Comparison of ENCODE assay signal across 8 cellular contexts in the genomic region with DNA sequence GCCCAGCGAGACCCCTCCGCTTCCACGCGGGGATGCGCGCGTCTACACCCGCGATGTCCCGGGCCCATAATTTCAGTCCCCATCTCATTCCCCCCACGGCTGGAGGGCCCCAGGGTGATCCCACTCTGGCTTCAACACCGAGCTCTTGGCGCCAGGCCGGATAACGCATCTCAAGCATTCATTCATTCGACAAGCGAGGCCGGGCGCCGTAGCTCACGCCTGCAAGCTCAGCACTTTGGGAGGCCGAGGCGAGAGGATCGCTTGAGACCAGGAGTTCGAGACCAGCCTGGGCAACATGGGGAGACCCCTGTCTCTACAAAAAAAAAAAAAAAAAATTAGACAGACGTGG. TPM values are rescaled to one million over a fixed set of nuclear protein-coding genes. Genes with fewer than 3 reads are reported as not detected.
A peak's percentile ranks its signal among the peaks of the same experiment; 100 is the strongest.
DNase-seq lines count a peak whose midpoint lies in the region; ATAC-seq and TF ChIP-seq lines count a peak whose summit lies in the region.

No MANE protein-coding gene starts in this region.

- H3K9me2 ChIP-seq in DOHH2 (replicated peaks; ENCODE audit: control insufficient read depth, low read length) = no peaks in the 10 kb centered on the region

- H3K4me2 ChIP-seq in DOHH2 (ENCODE audit: low read length) (peak overlapping the region; percentile 94), parathyroid adenoma (ENCODE audit: low read length) (peak overlapping the region; percentile 96)

- TF ChIP-seq CTCF in DOHH2 (IDR thresholded peaks at IDR 0.05; ENCODE audit: low read depth, low read length, poor library complexity, severe bottlenecking) = no peak
- TF ChIP-seq CTCF in epithelial cell of proximal tubule (conservative IDR thresholded peaks at IDR 0.05; ENCODE audit: low read depth, low read length) = no peak
- TF ChIP-seq CTCF in parathyroid adenoma (IDR thresholded peaks at IDR 0.05) = no peak

- H3K79me2 ChIP-seq in DOHH2 (ENCODE audit: control insufficient read depth, low read length) = peaks cover 4% of the 10 kb centered on the region
- H3K79me2 ChIP-seq in parathyroid adenoma = no peaks in the 10 kb centered on the region

- H3K9ac ChIP-seq in NT2/D1 (ENCODE audit: insufficient read length, low read depth) (peak overlapping the region; percentile 99), parathyroid adenoma (no peak overlapping the region)

- H3K4me3 ChIP-seq in DOHH2 (ENCODE audit: low read length) (peak overlapping the region; percentile 75), NT2/D1 (ENCODE audit: insufficient read length, low read depth) (peak overlapping the region; percentile 76), epithelial cell of proximal tubule (ENCODE audit: low read depth, low read length) (peak overlapping the region; percentile 54), parathyroid adenoma (ENCODE audit: low read depth, low read length) (peak overlapping the region; percentile 62)

- ATAC-seq in GM21576 (IDR thresholded peaks at IDR 0.05; ENCODE audit: unreplicated experiment) = no peak

- peak overlapping the region; percentile 43 for H3K27ac ChIP-seq in DOHH2 (ENCODE audit: low read depth, low read length)
- no peak overlapping the region for H3K27ac ChIP-seq in parathyroid adenoma

- H4K20me1 ChIP-seq in DOHH2 (ENCODE audit: control insufficient read depth, insufficient read depth, low read depth, low read length) = no peaks in the 10 kb centered on the region

- DNase-seq in NT2/D1 (ENCODE audit: low read depth, low spot score) (no peak), epithelial cell of proximal tubule (ENCODE audit: low read depth) (no peak), HCEC 1CT (no peak), germinal center (ENCODE audit: low spot score) (no peak), NCI-H82 (lab: John Stamatoyannopoulos, UW) (no peak)

- H3F3A ChIP-seq in DOHH2 (ENCODE audit: control insufficient read depth, insufficient read depth) = peaks cover 16% of the 10 kb centered on the region

- peaks cover 15% of the 10 kb centered on the region for H3K36me3 ChIP-seq in DOHH2 (ENCODE audit: control insufficient read depth, low read length)
- peaks cover 2% of the 10 kb centered on the region for H3K36me3 ChIP-seq in NT2/D1 (ENCODE audit: insufficient read depth, insufficient read length, low read length)
- H3K36me3 ChIP-seq in parathyroid adenoma (ENCODE audit: control insufficient read depth, insufficient read depth, low read length) = no peaks in the 10 kb centered on the region

- H3K27me3 ChIP-seq in DOHH2 (ENCODE audit: control insufficient read depth, low read length) (no peaks in the 10 kb centered on the region), NT2/D1 (ENCODE audit: insufficient read depth, insufficient read length) (peaks cover 14% of the 10 kb centered on the region), parathyroid adenoma (ENCODE audit: control insufficient read depth, insufficient read depth, low read length) (no peaks in the 10 kb centered on the region)

- H3K4me1 ChIP-seq in DOHH2 (ENCODE audit: control insufficient read depth, low read length) (peaks cover 63% of the 10 kb centered on the region), NT2/D1 (ENCODE audit: insufficient read depth, insufficient read length) (peaks cover 4% of the 10 kb centered on the region), parathyroid adenoma (no peaks in the 10 kb centered on the region)

- no peaks in the 10 kb centered on the region for H3K9me3 ChIP-seq in DOHH2 (ENCODE audit: control insufficient read depth, insufficient read depth, low read length)
- no peaks in the 10 kb centered on the region for H3K9me3 ChIP-seq in NT2/D1 (ENCODE audit: insufficient read depth, low read length)
- H3K9me3 ChIP-seq in parathyroid adenoma (ENCODE audit: control insufficient read depth, low read length) = no peaks in the 10 kb centered on the region

- H2AFZ ChIP-seq in parathyroid adenoma = peak overlapping the region; percentile 98

RNA-seq across cellular contexts. Expression of a gene that starts 5.9 kb away (rescaled TPM):
- total RNA-seq in epithelial cell of proximal tubule = 0.22 and 0.23 TPM in 2 replicates

RNA-seq across cellular contexts. Expression of a gene that starts 9.6 kb away (rescaled TPM):
- total RNA-seq in epithelial cell of proximal tubule = 38.1 and 59.6 TPM in 2 replicates

RNA-seq across cellular contexts. Expression of a gene that starts 10.5 kb away (rescaled TPM):
- total RNA-seq in epithelial cell of proximal tubule = 10.3 and 28.7 TPM in 2 replicates

RNA-seq across cellular contexts. Expression of a gene that starts 14.9 kb away (rescaled TPM):
- total RNA-seq in epithelial cell of proximal tubule = 2.0 and 4.5 TPM in 2 replicates

RNA-seq across cellular contexts. Expression of a gene that starts 23.1 kb away (rescaled TPM):
- total RNA-seq in epithelial cell of proximal tubule = 229 and 283 TPM in 2 replicates
